In genomic region chr12:65891987-65892481, GRCh38 we compare ENCODE assay signal across 8 cellular contexts.
DNase-seq lines count a peak whose midpoint lies in the region; ATAC-seq and TF ChIP-seq lines count a peak whose summit lies in the region.

No MANE protein-coding gene starts in this region.

- 10 to 25% (median 15%) methylated on average over 10 of the region's 10 CpGs for WGBS in stomach, 5 donors

- in situ Hi-C loops in astrocyte of the cerebellum (cut with HindIII; ENCODE audit: low sequenced_read_pairs): no loop called here

- intact Hi-C loops in stomach (cut with DNase I; ENCODE audit: low total_unique reads): no loop called here

- H3K36me3 ChIP-seq in stomach: no peaks in the 10 kb centered on the region

- no peak for ATAC-seq in HG03175 (IDR thresholded peaks at IDR 0.05; ENCODE audit: unreplicated experiment)

- H3K27me3 ChIP-seq in stomach: no peaks in the 10 kb centered on the region

- peak overlapping the region in 1 of 5 donors; percentile 58 for H3K27ac ChIP-seq in stomach

- TF ChIP-seq POLR2A in stomach (IDR thresholded peaks at IDR 0.05): no peak

- peak overlapping the region; percentile 1 for H3K4me3 ChIP-seq in astrocyte of the cerebellum (ENCODE audit: low read depth, low read length)
- no peak overlapping the region for H3K4me3 ChIP-seq in stomach

- TF ChIP-seq EP300 in stomach (IDR thresholded peaks at IDR 0.05): no peak

- DNase-seq in HCEC 1CT (peak; percentile 99), astrocyte of the cerebellum (ENCODE audit: low read depth) (peak; percentile 99), iris pigment epithelial cell (ENCODE audit: low read depth) (peak; percentile 97), stomach (peak; percentile 55), NCI-H526 treated with DMSO at 0.1 percent for 48 hours (lab: John Stamatoyannopoulos, UW) (no peak), COR-L47 (lab: John Stamatoyannopoulos, UW) (no peak)
- no peak for DNase-seq in stimulated activated CD4-positive, alpha-beta T cell treated with anti-CD3 and anti-CD28 coated beads, Interleukin-4, amount 100 ng/mL, for 4 hours

- H3K9me3 ChIP-seq in stomach: no peaks in the 10 kb centered on the region

- no peak for TF ChIP-seq CTCF in astrocyte of the cerebellum (IDR thresholded peaks at IDR 0.05; ENCODE audit: low read depth, low read length, missing control alignments)
- TF ChIP-seq CTCF in stomach (IDR thresholded peaks at IDR 0.05): no peak

- H3K4me1 ChIP-seq in stomach: peaks cover 8 to 30% (median 21%) of the 10 kb centered on the region in 4 donors

Comparison
In these comparisons a context has a peak if more than half of its experiments do, and no peak if none do; other contexts are left out.
1. DNase-seq: peak in HCEC 1CT (single experiment), astrocyte of the cerebellum (single experiment), iris pigment epithelial cell (single experiment) and stomach (single experiment); none in stimulated activated CD4-positive, alpha-beta T cell treated with anti-CD3 and anti-CD28 coated beads, Interleukin-4, amount 100 ng/mL, for 4 hours (0 of 2), NCI-H526 treated with DMSO at 0.1 percent for 48 hours (single experiment) and COR-L47 (single experiment).